12 cellular contexts compared by ENCODE assay signal in the genomic region with DNA sequence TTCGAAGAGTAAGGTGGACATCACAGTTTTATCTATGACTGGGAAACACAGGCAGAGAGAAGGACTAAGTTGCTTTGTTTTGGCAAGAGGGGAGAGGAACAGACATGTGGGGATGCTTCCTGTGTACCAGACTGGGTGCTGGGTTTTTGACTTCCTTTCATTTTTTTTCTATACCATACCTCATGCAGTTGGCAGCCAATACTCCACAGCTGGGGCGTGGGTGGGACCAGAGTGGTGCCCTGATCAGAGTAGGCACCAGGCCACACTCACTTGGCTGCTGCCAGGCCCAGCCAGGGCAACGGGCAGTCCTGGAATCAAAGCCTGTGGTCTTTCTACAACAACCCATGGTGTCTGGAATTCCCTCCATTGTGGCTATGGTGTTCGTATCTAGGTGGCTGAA. TPM values are rescaled to one million over a fixed set of nuclear protein-coding genes. Genes with fewer than 3 reads are reported as not detected.
DNase-seq lines count a peak whose midpoint lies in the region; ATAC-seq, FAIRE-seq and TF ChIP-seq lines count a peak whose summit lies in the region.
"Had no signal": no experiment of that assay in that cellular context is flagged by ENCODE, and none has a peak within 500 bp of the region (broad histone marks: within the 10 kb centered on the region; RNA-seq: fewer than 3 reads in every experiment).

No MANE protein-coding gene starts in this region.

- no peak for DNase-seq in AG04450 (ENCODE audit: low read depth, low spot score)
- DNase-seq in Jurkat, Clone E6-1 (ENCODE audit: low read depth, low spot score): peak; percentile 76
- DNase-seq in esophagus muscularis mucosa (ENCODE audit: extremely low spot score): no peak
- DNase-seq in naive thymus-derived CD8-positive, alpha-beta T cell: peak in 4 of 10 donors; percentile 12 to 45 (median 38)
- DNase-seq in GM19239 (ENCODE audit: insufficient read length, low spot score): no peak
- no peak for DNase-seq in NCI-H1436 treated with DMSO at 0.1 percent for 48 hours (lab: John Stamatoyannopoulos, UW)
- DNase-seq in Ammon's horn (ENCODE audit: low spot score): no peak
- DNase-seq: effector CD4-positive, alpha-beta T cell; NCI-H1694 had no signal

- no peaks in the 10 kb centered on the region for H3K27me3 ChIP-seq in AG04450 (ENCODE audit: control insufficient read depth, insufficient read depth, low read length)
- H3K27me3 ChIP-seq in esophagus muscularis mucosa: no peaks in the 10 kb centered on the region

- POLR2A ChIA-PET in AG04450 (lab: Yijun Ruan, JAX): interaction anchor here (0.6 to 1.6 kb wide), 4 partner anchors 43 to 149 kb away, joined by 3 to 4 read pairs (median 3); no protein-coding TSS in a partner anchor
- POLR2A ChIA-PET in naive thymus-derived CD8-positive, alpha-beta T cell (lab: Charles Lee): no interaction called here

- H3K4me1 Mint-ChIP-seq in naive thymus-derived CD8-positive, alpha-beta T cell: peaks cover 31 to 66% (median 41%) of the 10 kb centered on the region in 4 donors
- H3K4me1 Mint-ChIP-seq: activated T-helper 17 cell treated with anti-CD3 and anti-CD28 coated beads, Interleukin-2, amount 50 U/mL, for 72 hours had no signal

- intact Hi-C loops in esophagus muscularis mucosa (cut with DNase I): no loop called here

- peak overlapping the region; percentile 93 for H3K27ac ChIP-seq in AG04450 (ENCODE audit: low read depth, low read length)
- peak overlapping the region; percentile 76 to 87 (median 82) for H3K27ac ChIP-seq in esophagus muscularis mucosa (replicated peaks in 1 of 4)

- H3K9me3 Mint-ChIP-seq in naive thymus-derived CD8-positive, alpha-beta T cell: peaks cover 0 to 12% (median 2%) of the 10 kb centered on the region in 9 donors
- H3K9me3 Mint-ChIP-seq: activated T-helper 17 cell treated with anti-CD3 and anti-CD28 coated beads, Interleukin-2, amount 50 U/mL, for 72 hours had no signal

- ATAC-seq in naive thymus-derived CD8-positive, alpha-beta T cell: peak; percentile 88 to 91
- ATAC-seq in GM21515 (IDR thresholded peaks at IDR 0.05; ENCODE audit: unreplicated experiment): no peak
- ATAC-seq: activated T-helper 17 cell treated with anti-CD3 and anti-CD28 coated beads, Interleukin-2, amount 50 U/mL, for 72 hours had no signal

- no peak for TF ChIP-seq CTCF in AG04450 (IDR thresholded peaks at IDR 0.05; ENCODE audit: low read depth, low read length)
- TF ChIP-seq CTCF in esophagus muscularis mucosa (IDR thresholded peaks at IDR 0.05): no peak

- H3K36me3 Mint-ChIP-seq in naive thymus-derived CD8-positive, alpha-beta T cell: peaks cover 0 to 7% (median 1%) of the 10 kb centered on the region in 3 donors

- WGBS in esophagus muscularis mucosa: 76% methylated on average over 4 of the region's 4 CpGs

- H3K4me3 ChIP-seq in AG04450 (ENCODE audit: low read depth, low read length) (no peak overlapping the region), esophagus muscularis mucosa (no peak overlapping the region)
- no peak overlapping the region for H3K4me3 ChIP-seq in Jurkat, Clone E6-1 (ENCODE audit: low read length)

- no peaks in the 10 kb centered on the region for H3K36me3 ChIP-seq in esophagus muscularis mucosa

- H3K9me3 ChIP-seq in AG04450 (ENCODE audit: control insufficient read depth, insufficient read depth, low read length) (peaks cover under 1% of the 10 kb centered on the region; the same call in 1 of the 2 replicates), esophagus muscularis mucosa (no peaks in the 10 kb centered on the region)

- no peak for FAIRE-seq in GM19239 (lab: Jason Lieb, UNC)

- H3K27me3 Mint-ChIP-seq in naive thymus-derived CD8-positive, alpha-beta T cell: peaks cover 0 to 1% (median 0%) of the 10 kb centered on the region in 5 donors

- CTCF ChIA-PET in AG04450 (lab: Charles Lee): no interaction called here

- H3K4me3 Mint-ChIP-seq in naive thymus-derived CD8-positive, alpha-beta T cell: peak overlapping the region in 7 of 10 donors; percentile 52 to 66 (median 57)
- H3K4me3 Mint-ChIP-seq: activated T-helper 17 cell treated with anti-CD3 and anti-CD28 coated beads, Interleukin-2, amount 50 U/mL, for 72 hours; CD8-positive, alpha-beta memory T cell had no signal

- no peak for TF ChIP-seq POLR2A in esophagus muscularis mucosa (IDR thresholded peaks at IDR 0.05; ENCODE audit: low read depth)

- H3K4me1 ChIP-seq in esophagus muscularis mucosa: peaks cover 41 to 64% (median 60%) of the 10 kb centered on the region in 4 donors

- no peak for TF ChIP-seq EP300 in esophagus muscularis mucosa (IDR thresholded peaks at IDR 0.05)

- H3K27ac Mint-ChIP-seq in naive thymus-derived CD8-positive, alpha-beta T cell: peak overlapping the region in 9 of 10 donors; percentile 57 to 94 (median 70)
- H3K27ac Mint-ChIP-seq: activated T-helper 17 cell treated with anti-CD3 and anti-CD28 coated beads, Interleukin-2, amount 50 U/mL, for 72 hours had no signal

RNA-seq across cellular contexts. Expression of gene SH3RF3, which starts 45.2 kb away (rescaled TPM):
- polyA plus RNA-seq in AG04450 (2011; rRNA removed): 5.7 and 7.0 TPM in 2 replicates
- polyA minus RNA-seq in AG04450 (2011; rRNA and poly(A)+ RNA removed): 10.5 and 13.1 TPM in 2 replicates
- polyA plus RNA-seq in Jurkat, Clone E6-1 (2012; ENCODE audit: insufficient read depth, insufficient read length): 1.2 TPM
- total RNA-seq in esophagus muscularis mucosa: 10 to 100 TPM in 2 of 4 donors, 1 to 10 TPM in 2; 6.3 to 17.5 (median 11.3) TPM
- 10 to 100 TPM; 14.9 to 15.1 TPM for total RNA-seq in naive thymus-derived CD8-positive, alpha-beta T cell
- polyA plus RNA-seq in naive thymus-derived CD8-positive, alpha-beta T cell: 1 to 10 TPM in 2 of 3 donors, under 1 TPM in 1; 0.39 to 4.4 (median 1.4) TPM
